10 cellular contexts compared by ENCODE assay signal in the genomic region with DNA sequence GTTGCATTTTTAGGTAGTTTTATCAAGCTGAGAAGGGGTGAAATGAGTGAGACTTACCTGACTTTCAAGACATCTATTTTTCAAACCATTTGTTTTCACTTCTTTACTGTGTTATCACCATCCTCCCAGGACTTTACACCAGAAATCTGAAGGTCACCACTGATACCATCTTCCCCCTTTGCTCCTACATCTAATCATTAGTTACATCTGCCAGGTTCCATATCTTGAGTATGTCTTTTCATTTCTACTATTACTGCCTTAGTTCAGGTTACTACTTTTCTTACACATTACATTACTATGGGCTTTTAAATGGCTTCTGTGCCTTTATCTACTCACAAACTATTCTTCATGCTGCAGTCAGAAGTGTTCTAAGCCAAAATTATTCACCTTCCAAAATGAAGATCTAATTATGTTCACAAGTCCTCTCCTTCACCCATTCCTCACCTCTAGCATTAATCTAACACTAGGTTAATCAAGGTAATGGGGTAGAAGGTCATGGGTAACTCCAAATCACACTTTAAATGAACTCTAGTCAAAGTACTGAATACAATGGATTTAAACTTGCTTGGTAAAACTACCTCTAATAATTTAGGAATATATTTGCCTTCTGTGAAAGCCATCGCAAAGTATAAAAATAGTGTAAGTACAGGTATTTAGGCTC. TPM values are rescaled to one million over a fixed set of nuclear protein-coding genes. Genes with fewer than 3 reads are reported as not detected.
DNase-seq lines count a peak whose midpoint lies in the region; ATAC-seq and TF ChIP-seq lines count a peak whose summit lies in the region.
"Had no signal": no experiment of that assay in that cellular context is flagged by ENCODE, and none has a peak within 500 bp of the region (broad histone marks: within the 10 kb centered on the region; RNA-seq: fewer than 3 reads in every experiment).

No MANE protein-coding gene starts in this region.

- ATAC-seq in CD4-positive, CD25-positive, alpha-beta regulatory T cell (ENCODE audit: low read depth in 2 of 2), result no peak
- ATAC-seq in naive thymus-derived CD8-positive, alpha-beta T cell, result no peak

- H3K4me1 Mint-ChIP-seq in CD4-positive, CD25-positive, alpha-beta regulatory T cell, result peaks cover 17 to 73% (median 54%) of the 10 kb centered on the region in 4 donors
- peaks cover 25 to 54% (median 47%) of the 10 kb centered on the region in 4 donors for H3K4me1 Mint-ChIP-seq in naive thymus-derived CD8-positive, alpha-beta T cell
- peaks cover 21% of the 10 kb centered on the region for H3K4me1 Mint-ChIP-seq in progenitor cell of endocrine pancreas (ENCODE audit: low read depth)

- no peak for DNase-seq in CD4-positive, CD25-positive, alpha-beta regulatory T cell
- DNase-seq in KBM-7 (peak; percentile 12), cerebellar cortex (ENCODE audit: low spot score) (peak; percentile 5), NCI-H1436 (lab: John Stamatoyannopoulos, UW) (no peak), NCI-H526 treated with DMSO at 0.1 percent for 48 hours (lab: John Stamatoyannopoulos, UW) (no peak), HuH-7.5 (ENCODE audit: low spot score) (no peak), progenitor cell of endocrine pancreas (ENCODE audit: low spot score, unreplicated experiment) (no peak)
- DNase-seq in naive thymus-derived CD8-positive, alpha-beta T cell, result no peak
- DNase-seq: activated CD4-positive, alpha-beta T cell treated with anti-CD3 and anti-CD28 coated beads, Interleukin-2, amount 50 U/mL, for 48 hours; spleen had no signal

- peak overlapping the region; percentile 99 to 100 (median 100) for H3K4me3 Mint-ChIP-seq in CD4-positive, CD25-positive, alpha-beta regulatory T cell
- peak overlapping the region in 9 of 10 donors; percentile 22 to 100 (median 99) for H3K4me3 Mint-ChIP-seq in naive thymus-derived CD8-positive, alpha-beta T cell
- no peak overlapping the region for H3K4me3 Mint-ChIP-seq in progenitor cell of endocrine pancreas (ENCODE audit: low read depth)

- H3K4me1 ChIP-seq in CD4-positive, CD25-positive, alpha-beta regulatory T cell (ENCODE audit: control insufficient read depth, insufficient read depth, low read length, poor library complexity, severe bottlenecking), result peaks cover 32% of the 10 kb centered on the region

- H3K4me3 ChIP-seq in CD4-positive, CD25-positive, alpha-beta regulatory T cell (ENCODE audit: low read depth, low read length), result peak overlapping the region; percentile 99

- peaks cover 0 to 4% (median 0%) of the 10 kb centered on the region in 7 donors for H3K9me3 Mint-ChIP-seq in CD4-positive, CD25-positive, alpha-beta regulatory T cell
- H3K9me3 Mint-ChIP-seq in naive thymus-derived CD8-positive, alpha-beta T cell, result peaks cover 0 to 9% (median 2%) of the 10 kb centered on the region in 9 donors
- H3K9me3 Mint-ChIP-seq in progenitor cell of endocrine pancreas (ENCODE audit: low read depth), result peaks cover 4% of the 10 kb centered on the region

- no peaks in the 10 kb centered on the region for H3K27me3 ChIP-seq in CD4-positive, CD25-positive, alpha-beta regulatory T cell (ENCODE audit: control insufficient read depth, insufficient read depth, low read length)
- H3K27me3 ChIP-seq: spleen had no signal

- H3K27ac Mint-ChIP-seq in CD4-positive, CD25-positive, alpha-beta regulatory T cell, result peak overlapping the region in 2 of 3 donors; percentile 91 to 95
- peak overlapping the region in 2 of 10 donors; percentile 5 to 98 for H3K27ac Mint-ChIP-seq in naive thymus-derived CD8-positive, alpha-beta T cell
- H3K27ac Mint-ChIP-seq in progenitor cell of endocrine pancreas, result no peak overlapping the region

- no peaks in the 10 kb centered on the region for H3K9me3 ChIP-seq in CD4-positive, CD25-positive, alpha-beta regulatory T cell (ENCODE audit: control insufficient read depth in 2 of 2, low read length in 2 of 2)
- H3K9me3 ChIP-seq: spleen had no signal

- H3K36me3 Mint-ChIP-seq in CD4-positive, CD25-positive, alpha-beta regulatory T cell, result peaks cover 11% of the 10 kb centered on the region
- peaks cover 2 to 9% (median 8%) of the 10 kb centered on the region in 3 donors for H3K36me3 Mint-ChIP-seq in naive thymus-derived CD8-positive, alpha-beta T cell
- peaks cover 5% of the 10 kb centered on the region for H3K36me3 Mint-ChIP-seq in progenitor cell of endocrine pancreas (ENCODE audit: insufficient read depth)

- TF ChIP-seq CTCF in progenitor cell of endocrine pancreas (IDR thresholded peaks at IDR 0.05; ENCODE audit: unreplicated experiment), result no peak

- H3K36me3 ChIP-seq in CD4-positive, CD25-positive, alpha-beta regulatory T cell (ENCODE audit: control insufficient read depth, insufficient read depth, low read length), result no peaks in the 10 kb centered on the region
- H3K36me3 ChIP-seq: spleen had no signal

- POLR2A ChIA-PET in naive thymus-derived CD8-positive, alpha-beta T cell (lab: Charles Lee), result interaction anchor here (0.7 to 2.5 kb wide), 2 partner anchors 108 to 208 kb away, joined by 3 to 18 read pairs; partner anchors contain the start of gene KIAA1958

- H3K27ac ChIP-seq in CD4-positive, CD25-positive, alpha-beta regulatory T cell (ENCODE audit: insufficient read depth, low read length, poor library complexity, severe bottlenecking), result no peak overlapping the region

- no peaks in the 10 kb centered on the region for H3K27me3 Mint-ChIP-seq in CD4-positive, CD25-positive, alpha-beta regulatory T cell
- no peaks in the 10 kb centered on the region for H3K27me3 Mint-ChIP-seq in naive thymus-derived CD8-positive, alpha-beta T cell
- no peaks in the 10 kb centered on the region for H3K27me3 Mint-ChIP-seq in progenitor cell of endocrine pancreas

- in situ Hi-C loops in KBM-7 (cut with MboI; ENCODE audit: low pct_unique_long_range_greater_than_20kb, low sequenced_read_pairs), result no loop called here

RNA-seq across cellular contexts. Expression of gene HSDL2, which starts 2.1 kb away (rescaled TPM):
- total RNA-seq in CD4-positive, CD25-positive, alpha-beta regulatory T cell, result 15.3 TPM
- 10 to 100 TPM; 19.5 to 30.4 (median 23.2) TPM for polyA plus RNA-seq in CD4-positive, CD25-positive, alpha-beta regulatory T cell
- 10 to 100 TPM; 13.2 to 17.2 TPM for total RNA-seq in naive thymus-derived CD8-positive, alpha-beta T cell
- polyA plus RNA-seq in naive thymus-derived CD8-positive, alpha-beta T cell, result 10 to 100 TPM; 15.5 to 25.0 (median 19.6) TPM
- 25.9 and 27.8 TPM in 2 replicates for total RNA-seq in progenitor cell of endocrine pancreas

RNA-seq across cellular contexts. Expression of gene PTBP3, which starts 44.4 kb away (rescaled TPM):
- 144 TPM for total RNA-seq in CD4-positive, CD25-positive, alpha-beta regulatory T cell
- polyA plus RNA-seq in CD4-positive, CD25-positive, alpha-beta regulatory T cell, result 10 to 100 TPM; 49.5 to 56.8 (median 52.8) TPM
- total RNA-seq in naive thymus-derived CD8-positive, alpha-beta T cell, result 100 to 1,000 TPM; 120 to 123 TPM
- 10 to 100 TPM; 32.1 to 51.0 (median 35.9) TPM for polyA plus RNA-seq in naive thymus-derived CD8-positive, alpha-beta T cell
- 67.1 and 72.8 TPM in 2 replicates for total RNA-seq in progenitor cell of endocrine pancreas

Comparison
In these comparisons a context has a peak if more than half of its experiments do, and no peak if none do; other contexts are left out.
1. DNase-seq: peak in KBM-7 (single experiment) and cerebellar cortex (single experiment); none in CD4-positive, CD25-positive, alpha-beta regulatory T cell (0 of 3), naive thymus-derived CD8-positive, alpha-beta T cell (0 of 10), NCI-H1436 (single experiment), NCI-H526 treated with DMSO at 0.1 percent for 48 hours (single experiment), HuH-7.5 (single experiment) and progenitor cell of endocrine pancreas (single experiment).